ENCODE assay signal across 9 cellular contexts in genomic region chr3:184337981-184338380, GRCh38. TPM values are rescaled to one million over a fixed set of nuclear protein-coding genes. Genes with fewer than 3 reads are reported as not detected.
A peak's percentile ranks its signal among the peaks of the same experiment; 100 is the strongest.
DNase-seq lines count a peak whose midpoint lies in the region; ATAC-seq and TF ChIP-seq lines count a peak whose summit lies in the region.
"Had no signal": no experiment of that assay in that cellular context is flagged by ENCODE, and none has a peak within 500 bp of the region (broad histone marks: within the 10 kb centered on the region; RNA-seq: fewer than 3 reads in every experiment).

No MANE protein-coding gene starts in this region.

- in situ Hi-C loops in ACHN (cut with HindIII; ENCODE audit: low pct_ligation_motif_present, low pct_unique_long_range_greater_than_20kb, low sequenced_read_pairs) = no loop called here

- H3K4me3 ChIP-seq in coronary artery = peak overlapping the region; percentile 89

- ATAC-seq in naive B cell (ENCODE audit: low read depth in 2 of 2) (no peak), HG02884 (IDR thresholded peaks at IDR 0.05; ENCODE audit: unreplicated experiment) (no peak)

- H3K36me3 Mint-ChIP-seq in activated naive CD4-positive, alpha-beta T cell treated with anti-CD3 and anti-CD28 coated beads, Interleukin-2, amount 50 U/mL, for 24 hours = peaks cover 4% of the 10 kb centered on the region
- peaks cover 9% of the 10 kb centered on the region for H3K36me3 Mint-ChIP-seq in activated naive CD4-positive, alpha-beta T cell treated with anti-CD3 and anti-CD28 coated beads for 36 hours (ENCODE audit: low read depth)
- H3K36me3 Mint-ChIP-seq in naive B cell (peaks cover 6 to 7% of the 10 kb centered on the region in 2 donors), type B pancreatic cell (peaks cover 19% of the 10 kb centered on the region)

- H3K4me1 Mint-ChIP-seq in activated naive CD4-positive, alpha-beta T cell treated with anti-CD3 and anti-CD28 coated beads, Interleukin-2, amount 50 U/mL, for 24 hours = peaks cover 43% of the 10 kb centered on the region
- peaks cover 46% of the 10 kb centered on the region for H3K4me1 Mint-ChIP-seq in activated naive CD4-positive, alpha-beta T cell treated with anti-CD3 and anti-CD28 coated beads for 36 hours (ENCODE audit: low read depth)
- H3K4me1 Mint-ChIP-seq in naive B cell = peaks cover 28 to 32% (median 29%) of the 10 kb centered on the region in 3 donors
- H3K4me1 Mint-ChIP-seq in type B pancreatic cell (ENCODE audit: unreplicated experiment) = peaks cover 33% of the 10 kb centered on the region

- peak overlapping the region; percentile 96 to 98 for H3K27ac ChIP-seq in coronary artery

- intact Hi-C loops in activated naive CD4-positive, alpha-beta T cell treated with anti-CD3 and anti-CD28 coated beads for 36 hours (cut with micrococcal nuclease) = no loop called here

- no peak overlapping the region for H3K27ac Mint-ChIP-seq in activated naive CD4-positive, alpha-beta T cell treated with anti-CD3 and anti-CD28 coated beads, Interleukin-2, amount 50 U/mL, for 24 hours
- H3K27ac Mint-ChIP-seq in activated naive CD4-positive, alpha-beta T cell treated with anti-CD3 and anti-CD28 coated beads for 36 hours = no peak overlapping the region
- H3K27ac Mint-ChIP-seq in naive B cell (peak overlapping the region in 3 of 6 donors; percentile 9 to 93 (median 44)), type B pancreatic cell (peak overlapping the region; percentile 98)

- CTCF ChIA-PET in activated naive CD4-positive, alpha-beta T cell treated with anti-CD3 and anti-CD28 coated beads for 36 hours (lab: Charles Lee) = interaction anchor here (1.8 to 1.9 kb wide), 2 partner anchors 16 to 17 kb away, joined by 5 read pairs; no protein-coding TSS in a partner anchor

- no peak for DNase-seq in activated naive CD4-positive, alpha-beta T cell treated with anti-CD3 and anti-CD28 coated beads for 36 hours
- DNase-seq in coronary artery (ENCODE audit: low spot score) (no peak), naive B cell (no peak), type B pancreatic cell (ENCODE audit: extremely low spot score, unreplicated experiment) (no peak), ACHN (no peak), SK-N-DZ (ENCODE audit: low spot score) (no peak)
- DNase-seq: stimulated activated CD4-positive, alpha-beta T cell treated with anti-CD3 and anti-CD28 coated beads, Interleukin-2, amount 100 ng/mL, for 48 hours had no signal

- H3K4me3 Mint-ChIP-seq in activated naive CD4-positive, alpha-beta T cell treated with anti-CD3 and anti-CD28 coated beads, Interleukin-2, amount 50 U/mL, for 24 hours = peak overlapping the region; percentile 13
- H3K4me3 Mint-ChIP-seq in activated naive CD4-positive, alpha-beta T cell treated with anti-CD3 and anti-CD28 coated beads for 36 hours = no peak overlapping the region
- H3K4me3 Mint-ChIP-seq in naive B cell (peak overlapping the region in 6 of 8 donors; percentile 16 to 95 (median 32)), type B pancreatic cell (peak overlapping the region; percentile 91)

- no peak for TF ChIP-seq CTCF in coronary artery (IDR thresholded peaks at IDR 0.05)
- no peak for TF ChIP-seq CTCF in type B pancreatic cell (conservative IDR thresholded peaks at IDR 0.05)

- no peaks in the 10 kb centered on the region for H3K9me3 Mint-ChIP-seq in activated naive CD4-positive, alpha-beta T cell treated with anti-CD3 and anti-CD28 coated beads, Interleukin-2, amount 50 U/mL, for 24 hours
- H3K9me3 Mint-ChIP-seq in activated naive CD4-positive, alpha-beta T cell treated with anti-CD3 and anti-CD28 coated beads for 36 hours = no peaks in the 10 kb centered on the region
- H3K9me3 Mint-ChIP-seq in naive B cell = no peaks in the 10 kb centered on the region
- H3K9me3 Mint-ChIP-seq in type B pancreatic cell = no peaks in the 10 kb centered on the region

- H3K27me3 Mint-ChIP-seq in activated naive CD4-positive, alpha-beta T cell treated with anti-CD3 and anti-CD28 coated beads, Interleukin-2, amount 50 U/mL, for 24 hours = no peaks in the 10 kb centered on the region
- H3K27me3 Mint-ChIP-seq in activated naive CD4-positive, alpha-beta T cell treated with anti-CD3 and anti-CD28 coated beads for 36 hours (ENCODE audit: low read depth) = no peaks in the 10 kb centered on the region
- H3K27me3 Mint-ChIP-seq in naive B cell = peaks cover 0 to 18% (median 0%) of the 10 kb centered on the region in 3 donors
- H3K27me3 Mint-ChIP-seq in type B pancreatic cell = no peaks in the 10 kb centered on the region

RNA-seq across cellular contexts. Expression of gene FAM131A, which starts 0.6 kb away (rescaled TPM):
- total RNA-seq in activated naive CD4-positive, alpha-beta T cell treated with anti-CD3 and anti-CD28 coated beads for 36 hours = 1 to 10 TPM; 3.8 to 5.0 TPM
- polyA plus RNA-seq in naive B cell (ENCODE audit: low read depth in 6 of 6) = 1 to 10 TPM; 3.6 to 8.5 (median 4.1) TPM
- total RNA-seq in type B pancreatic cell (ENCODE audit: low replicate concordance) = 13.2 and 18.3 TPM in 2 replicates
- polyA plus RNA-seq in SK-N-DZ (2014; cell fraction: cytosol; rRNA removed) = 39.7 and 60.4 TPM in 2 replicates
- polyA plus RNA-seq in SK-N-DZ (2014; cell fraction: nucleus; rRNA removed) = 45.1 and 58.4 TPM in 2 replicates

RNA-seq across cellular contexts. Expression of gene CLCN2, which starts 23.4 kb away (rescaled TPM):
- 1 to 10 TPM; 2.9 TPM for total RNA-seq in activated naive CD4-positive, alpha-beta T cell treated with anti-CD3 and anti-CD28 coated beads for 36 hours
- polyA plus RNA-seq in naive B cell (ENCODE audit: low read depth in 6 of 6) = 1 to 10 TPM in 3 of 6 donors, under 1 TPM in 1, not detected in 2; 0.35 to 1.8 (median 1.3) TPM
- total RNA-seq in type B pancreatic cell (ENCODE audit: low replicate concordance) = 10.8 and 24.9 TPM in 2 replicates
- polyA plus RNA-seq in SK-N-DZ (2014; cell fraction: cytosol; rRNA removed) = 10.6 and 18.8 TPM in 2 replicates
- 85.0 and 92.0 TPM in 2 replicates for polyA plus RNA-seq in SK-N-DZ (2014; cell fraction: nucleus; rRNA removed)

RNA-seq across cellular contexts. Expression of gene POLR2H, which starts 23.5 kb away (rescaled TPM):
- 10 to 100 TPM; 76.5 to 89.9 TPM for total RNA-seq in activated naive CD4-positive, alpha-beta T cell treated with anti-CD3 and anti-CD28 coated beads for 36 hours
- 10 to 100 TPM; 34.4 to 61.0 (median 49.1) TPM for polyA plus RNA-seq in naive B cell (ENCODE audit: low read depth in 6 of 6)
- total RNA-seq in type B pancreatic cell (ENCODE audit: low replicate concordance) = 87.8 and 90.5 TPM in 2 replicates
- polyA plus RNA-seq in SK-N-DZ (2014; cell fraction: cytosol; rRNA removed) = 212 and 257 TPM in 2 replicates
- 178 and 207 TPM in 2 replicates for polyA plus RNA-seq in SK-N-DZ (2014; cell fraction: nucleus; rRNA removed)

RNA-seq across cellular contexts. Expression of gene EIF4G1, which starts 23.6 kb away (rescaled TPM):
- total RNA-seq in activated naive CD4-positive, alpha-beta T cell treated with anti-CD3 and anti-CD28 coated beads for 36 hours = 100 to 1,000 TPM; 345 to 375 TPM
- 10 to 100 TPM in 5 of 6 donors, 1 to 10 TPM in 1; 6.4 to 30.0 (median 14.1) TPM for polyA plus RNA-seq in naive B cell (ENCODE audit: low read depth in 6 of 6)
- total RNA-seq in type B pancreatic cell (ENCODE audit: low replicate concordance) = 371 and 432 TPM in 2 replicates
- polyA plus RNA-seq in SK-N-DZ (2014; cell fraction: cytosol; rRNA removed) = 257 and 261 TPM in 2 replicates
- 213 and 251 TPM in 2 replicates for polyA plus RNA-seq in SK-N-DZ (2014; cell fraction: nucleus; rRNA removed)

RNA-seq across cellular contexts. Expression of gene PSMD2, which starts 38.9 kb away (rescaled TPM):
- 100 to 1,000 TPM; 244 to 257 TPM for total RNA-seq in activated naive CD4-positive, alpha-beta T cell treated with anti-CD3 and anti-CD28 coated beads for 36 hours
- polyA plus RNA-seq in naive B cell (ENCODE audit: low read depth in 6 of 6) = 100 to 1,000 TPM; 144 to 190 (median 160) TPM
- 226 and 255 TPM in 2 replicates for total RNA-seq in type B pancreatic cell (ENCODE audit: low replicate concordance)
- 309 and 324 TPM in 2 replicates for polyA plus RNA-seq in SK-N-DZ (2014; cell fraction: cytosol; rRNA removed)
- polyA plus RNA-seq in SK-N-DZ (2014; cell fraction: nucleus; rRNA removed) = 291 and 316 TPM in 2 replicates
